In the genomic region with DNA sequence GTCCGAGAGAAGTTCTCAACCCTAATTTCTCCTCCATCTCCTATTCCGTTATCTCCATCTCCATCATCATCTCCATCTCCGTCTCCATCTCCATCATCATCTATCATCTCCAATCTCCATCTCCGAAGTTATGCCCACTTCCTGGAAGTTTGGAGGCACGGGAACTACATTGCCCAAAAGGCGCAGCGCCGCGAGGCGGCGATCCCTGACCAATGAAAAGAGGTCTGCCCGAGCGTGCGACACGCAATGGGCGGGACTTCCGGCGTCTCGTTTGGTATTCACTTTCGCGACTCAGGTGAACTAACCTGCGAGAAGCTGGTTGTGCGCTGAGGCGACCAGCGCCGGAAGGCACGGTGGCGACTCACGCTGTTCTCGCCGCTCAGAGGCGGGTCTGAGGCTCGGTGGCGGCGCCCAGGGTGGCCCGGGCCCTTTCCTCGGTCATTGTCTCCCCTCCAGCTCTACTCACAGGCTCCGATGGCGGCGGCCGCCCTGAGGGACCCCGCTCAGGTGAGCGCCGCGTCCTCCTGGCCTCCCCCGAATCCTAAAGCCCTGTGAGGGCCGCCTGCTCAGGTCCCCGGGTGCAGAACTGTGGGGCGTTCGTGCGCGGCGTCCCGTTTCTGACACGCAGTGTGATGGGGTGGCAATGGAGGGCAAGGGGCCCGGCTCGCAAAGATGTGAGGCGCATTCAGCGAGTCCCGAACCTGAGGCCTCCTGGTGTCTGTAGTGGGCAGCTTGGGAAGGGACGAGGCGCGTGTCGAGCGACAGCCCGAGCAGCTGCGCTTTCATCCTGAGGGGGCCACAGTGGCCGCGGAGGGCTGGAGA, we compare ENCODE assay signal across 8 cellular contexts. TPM values are rescaled to one million over a fixed set of nuclear protein-coding genes. Genes with fewer than 3 reads are reported as not detected.
DNase-seq lines count a peak whose midpoint lies in the region; ATAC-seq and TF ChIP-seq lines count a peak whose summit lies in the region.
"Not testable (repeated sequence)": the region's sequence is repeated elsewhere in the genome, so short reads cannot be mapped to it uniquely, and the experiment has no call there.

A gene (plus strand): TSS at position 274 of the 822 bp plus-strand sequence. CDS start 201 bp downstream, at position 475.

- H3K36me3 Mint-ChIP-seq in CD14-positive monocyte: peaks cover 26 to 29% of the 10 kb centered on the region in 2 donors

- WGBS in right lobe of liver (ENCODE audit: insufficient coverage, low coverage, low lambda C conversion rate, missing lambda C conversion rate): under 1% methylated on average over 38 of the region's 69 CpGs

- H3K4me1 Mint-ChIP-seq in CD14-positive monocyte: peaks cover 11% of the 10 kb centered on the region

- peak; percentile 89 for ATAC-seq in GM19372 (IDR thresholded peaks at IDR 0.05; ENCODE audit: low read depth, unreplicated experiment)
- ATAC-seq in HG03521 (IDR thresholded peaks at IDR 0.05; ENCODE audit: unreplicated experiment): peak; percentile 86
- peak; percentile 98 to 100 (median 100) for ATAC-seq in right lobe of liver

- not testable (repeated sequence) for H3K9me3 ChIP-seq in right lobe of liver

- H3K27ac Mint-ChIP-seq in CD14-positive monocyte: peak within 1 kb of the TSS in 4 of 7 donors; percentile 22 to 70 (median 50)

- H3K9me3 Mint-ChIP-seq in CD14-positive monocyte: peaks cover 40 to 62% (median 50%) of the 10 kb centered on the region in 7 donors

- intact Hi-C loops in CD14-positive monocyte (cut with micrococcal nuclease): loop anchor here in 1 of 2 donors (10.0 kb wide), 1 partner anchor 53 kb away; a partner anchor contains a TSS
- intact Hi-C loops in dorsolateral prefrontal cortex (cut with DNase I): loop anchor here in 1 of 2 donors (1.0 kb wide), 1 partner anchor 10 kb away; a partner anchor contains a TSS
- intact Hi-C loops in right lobe of liver (cut with DNase I): not testable (repeated sequence)

- H3K4me3 ChIP-seq in dorsolateral prefrontal cortex (peak within 1 kb of the TSS; percentile 55 to 100 (median 98)), right lobe of liver (peak within 1 kb of the TSS; percentile 85 to 99 (median 94))

- TF ChIP-seq POLR2A in right lobe of liver (IDR thresholded peaks at IDR 0.05): peak; percentile 41

- DNase-seq in CD14-positive monocyte (ENCODE audit: low spot score) (peak; percentile 79), NCI-H748 (lab: John Stamatoyannopoulos, UW; ENCODE audit: unreplicated experiment) (peak; percentile 99), dorsolateral prefrontal cortex (peak; percentile 90 to 96 (median 94)), right lobe of liver (peak; percentile 92 to 94 (median 93))
- DNase-seq in activated CD4-positive, alpha-beta T cell treated with anti-CD3 and anti-CD28 coated beads, Interleukin-2, amount 50 U/mL, for 24 hours (ENCODE audit: low read depth in 1 of 2, low spot score in 1 of 2): peak; percentile 85 to 92
- peak; percentile 96 for DNase-seq in stimulated activated CD4-positive, alpha-beta T cell treated with anti-CD3 and anti-CD28 coated beads, Interleukin-4, amount 100 ng/mL, for 1 hour

- H3K27me3 Mint-ChIP-seq in CD14-positive monocyte (ENCODE audit: low read depth in 3 of 3): not testable (repeated sequence)

- H3K27ac ChIP-seq in dorsolateral prefrontal cortex: peak within 1 kb of the TSS in 33 of 59 donors; percentile 0 to 84 (median 53)
- peak within 1 kb of the TSS; percentile 47 to 68 (median 57) for H3K27ac ChIP-seq in right lobe of liver

- not testable (repeated sequence) for H3K36me3 ChIP-seq in right lobe of liver

- H3K4me3 Mint-ChIP-seq in CD14-positive monocyte: peak within 1 kb of the TSS; percentile 77 to 83

- not testable (repeated sequence) for TF ChIP-seq CTCF in CD14-positive monocyte (IDR thresholded peaks at IDR 0.05)
- TF ChIP-seq CTCF in dorsolateral prefrontal cortex (IDR thresholded peaks at IDR 0.05 in 54 of 56, conservative IDR thresholded peaks at IDR 0.05 in 2 of 56; ENCODE audit: low read depth in 1 of 56, partially characterized antibody in 56 of 56) (peak in 45 of 56 donors; percentile 16 to 60 (median 38)), right lobe of liver (IDR thresholded peaks at IDR 0.05) (peak in 1 of 4 donors; percentile 22)

- H3K4me1 ChIP-seq in right lobe of liver: not testable (repeated sequence)

- H3K27me3 ChIP-seq in dorsolateral prefrontal cortex, right lobe of liver: not testable (repeated sequence)

RNA-seq across cellular contexts. Expression of the gene that starts here (rescaled TPM):
- polyA plus RNA-seq in CD14-positive monocyte: 1 to 10 TPM; 1.4 to 1.6 TPM
- total RNA-seq in dorsolateral prefrontal cortex (10 to 100 TPM; 15.6 to 33.1 (median 22.4) TPM), right lobe of liver (1 to 10 TPM; 2.4 to 4.7 (median 3.4) TPM)

Comparison
In these comparisons a context has a peak if more than half of its experiments do, and no peak if none do; other contexts are left out.
1. Peak in every context shown above with its lines: DNase-seq, ATAC-seq, H3K4me3 ChIP-seq and H3K27ac ChIP-seq.